1 cellular context compared by ENCODE assay signal in genomic region chr1:148264374-148265276, GRCh38.
TF ChIP-seq lines count a peak whose summit lies in the region.

No MANE protein-coding gene starts in this region.

TF ChIP-seq in HEK293, 187 proteins besides CTCF, POLR2A, EP300 and RAD21 (continued from another document and continues in another):
- TF ChIP-seq ZNF148 (tag by site-specific recombination; IDR thresholded peaks at IDR 0.05; ENCODE audit: borderline replicate concordance) (no peak; the same call in 1 of the 2 replicates), YY1 (tag by site-specific recombination; IDR thresholded peaks at IDR 0.05) (peak; percentile 55), SP3 (tag by site-specific recombination; IDR thresholded peaks at IDR 0.05) (peak; percentile 62), WT1 (tag by site-specific recombination; IDR thresholded peaks at IDR 0.05) (peak; percentile 33), ZNF24 (tag by site-specific recombination; IDR thresholded peaks at IDR 0.05) (peak; percentile 94; the same call in 1 of the 2 replicates), ZNF362 (tag by site-specific recombination; IDR thresholded peaks at IDR 0.05) (no peak), ZNF561 (tag by site-specific recombination; IDR thresholded peaks at IDR 0.05; ENCODE audit: borderline replicate concordance) (peak; percentile 99), ATF2 (tag by site-specific recombination; IDR thresholded peaks at IDR 0.05; ENCODE audit: low read depth) (peak; percentile 52), ZNF423 (tag by site-specific recombination; IDR thresholded peaks at IDR 0.05) (peak; percentile 99), ZNF521 (tag by site-specific recombination; IDR thresholded peaks at IDR 0.05) (no peak), ZNF830 (tag by site-specific recombination; IDR thresholded peaks at IDR 0.05; ENCODE audit: low read depth) (no peak), ZNF19 (tag by site-specific recombination; IDR thresholded peaks at IDR 0.05; ENCODE audit: low read depth) (no peak), ZSCAN16 (tag by site-specific recombination; IDR thresholded peaks at IDR 0.05) (peak; percentile 99), ZBTB6 (tag by site-specific recombination; IDR thresholded peaks at IDR 0.05) (peak; percentile 48; the same call in 1 of the 2 replicates), ZSCAN5A (tag by site-specific recombination; IDR thresholded peaks at IDR 0.05) (no peak), SALL2 (tag by site-specific recombination; IDR thresholded peaks at IDR 0.05; ENCODE audit: borderline replicate concordance) (no peak), ZBTB21 (tag by site-specific recombination; IDR thresholded peaks at IDR 0.05) (0 out of 2 replicates have a peak, but pooled peaks have one; percentile 47), ZFP37 (tag by site-specific recombination; IDR thresholded peaks at IDR 0.05) (peak; percentile 97), OSR2 (tag by site-specific recombination; IDR thresholded peaks at IDR 0.05) (peak; percentile 97), PRDM4 (tag by site-specific recombination; IDR thresholded peaks at IDR 0.05) (peak; percentile 98), KLF10 (tag by site-specific recombination; IDR thresholded peaks at IDR 0.05) (peak; percentile 98), ZNF398 (tag by site-specific recombination; IDR thresholded peaks at IDR 0.05) (peak; percentile 43; the same call in 1 of the 2 replicates), ZNF501 (tag by site-specific recombination; IDR thresholded peaks at IDR 0.05) (peak; percentile 96), ZNF518A (tag by site-specific recombination; conservative IDR thresholded peaks at IDR 0.05; ENCODE audit: low read depth) (0 out of 2 replicates have a peak, but pooled peaks have one; percentile 30), ZNF184 (tag by site-specific recombination; IDR thresholded peaks at IDR 0.05) (0 out of 2 replicates have a peak, but pooled peaks have one; percentile 59), KLF17 (tag by site-specific recombination; IDR thresholded peaks at IDR 0.05) (peak; percentile 97), ZNF785 (tag by site-specific recombination; IDR thresholded peaks at IDR 0.05) (peak; percentile 85; the same call in 1 of the 2 replicates), ZNF280D (tag by site-specific recombination; IDR thresholded peaks at IDR 0.05) (peak; percentile 93; the same call in 1 of the 2 replicates)
